Comparison of ENCODE assay signal across 11 cellular contexts in the genomic region with DNA sequence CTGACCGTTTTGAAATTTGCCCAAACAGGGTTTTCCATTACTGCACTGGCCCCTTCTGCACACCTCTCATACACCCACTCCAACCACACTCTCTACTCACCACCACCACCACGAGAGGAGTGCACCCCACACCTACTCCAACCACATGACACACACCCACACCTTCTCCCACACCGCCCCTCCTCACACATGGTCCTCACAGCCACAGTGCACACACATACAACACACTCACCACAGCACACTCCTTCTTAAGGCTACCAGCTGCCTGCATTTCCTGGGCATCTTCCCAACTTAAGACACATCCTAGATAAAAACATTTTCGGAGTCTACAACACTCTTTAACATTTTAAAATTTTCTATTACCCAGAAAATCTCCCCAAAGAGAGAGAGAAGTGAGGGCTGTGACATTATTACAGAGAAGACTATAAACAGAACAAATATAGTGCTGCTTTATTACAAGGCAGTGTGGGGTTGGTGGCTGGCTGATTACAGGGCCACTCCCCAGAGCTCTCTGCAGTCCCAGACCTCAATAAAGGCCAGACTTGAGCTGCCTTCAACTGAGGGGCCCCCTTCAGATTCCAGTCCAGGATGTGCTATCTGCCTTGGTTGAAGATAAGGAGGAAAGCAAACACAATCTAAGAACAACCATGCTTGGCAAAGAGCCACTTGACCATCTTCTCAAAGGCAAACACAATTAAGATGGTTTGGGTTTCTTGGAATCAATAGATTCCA. TPM values are rescaled to one million over a fixed set of nuclear protein-coding genes. Genes with fewer than 3 reads are reported as not detected.
A peak's percentile ranks its signal among the peaks of the same experiment; 100 is the strongest.
DNase-seq lines count a peak whose midpoint lies in the region; ATAC-seq, FAIRE-seq and TF ChIP-seq lines count a peak whose summit lies in the region.
"Had no signal": no experiment of that assay in that cellular context is flagged by ENCODE, and none has a peak within 500 bp of the region (broad histone marks: within the 10 kb centered on the region; RNA-seq: fewer than 3 reads in every experiment).

No MANE protein-coding gene starts in this region.

- no peaks in the 10 kb centered on the region for H3K27me3 ChIP-seq in Caco-2 (replicated peaks; ENCODE audit: control insufficient read depth, insufficient read depth, low read length)
- no peaks in the 10 kb centered on the region for H3K27me3 ChIP-seq in colonic mucosa

- peaks cover 73% of the 10 kb centered on the region for H3K4me1 ChIP-seq in Caco-2
- peaks cover 17% of the 10 kb centered on the region for H3K4me1 ChIP-seq in colonic mucosa

- H3K36me3 Mint-ChIP-seq in Caco-2 (ENCODE audit: insufficient read depth, unreplicated experiment), result peaks cover 6% of the 10 kb centered on the region
- H3K36me3 Mint-ChIP-seq in nephron progenitor cell (ENCODE audit: low read depth), result no peaks in the 10 kb centered on the region

- BruUV-seq in Caco-2 (replicated peaks; lab: Mats Ljungman, UMichigan), result no TSS peak

- H3K36me3 ChIP-seq in Caco-2 (ENCODE audit: control insufficient read depth, insufficient read depth, low read length), result no peaks in the 10 kb centered on the region
- H3K36me3 ChIP-seq in colonic mucosa, result no peaks in the 10 kb centered on the region

- TF ChIP-seq CTCF in Caco-2 (IDR thresholded peaks at IDR 0.05; ENCODE audit: insufficient read depth in 1 of 2, low read depth in 1 of 2, low read length in 1 of 2, severe bottlenecking in 1 of 2, unreplicated experiment in 1 of 2), result no peak
- no peak for TF ChIP-seq CTCF in NB4 (IDR thresholded peaks at IDR 0.05; ENCODE audit: low read depth, low read length)
- TF ChIP-seq CTCF in colonic mucosa (IDR thresholded peaks at IDR 0.05), result no peak
- no peak for TF ChIP-seq CTCF in nephron progenitor cell (IDR thresholded peaks at IDR 0.05)

- intact Hi-C loops in Caco-2 (cut with micrococcal nuclease; ENCODE audit: unreplicated experiment), result loop anchor here (1.0 kb wide), 2 partner anchors 31 to 51 kb away; no protein-coding TSS in a partner anchor
- intact Hi-C loops in colonic mucosa (cut with DNase I), result loop anchor here (5.0 kb wide), 1 partner anchor 67 kb away; no protein-coding TSS in a partner anchor

- H3K27ac Mint-ChIP-seq in Caco-2 (ENCODE audit: unreplicated experiment) (peak overlapping the region; percentile 25), nephron progenitor cell (peak overlapping the region; percentile 5)

- H3K9me3 Mint-ChIP-seq in Caco-2 (ENCODE audit: unreplicated experiment), result no peaks in the 10 kb centered on the region
- no peaks in the 10 kb centered on the region for H3K9me3 Mint-ChIP-seq in nephron progenitor cell

- DNase-seq in Caco-2 (peak; percentile 74 to 92), NB4 (ENCODE audit: low read depth) (peak; percentile 39), colonic mucosa (peak; percentile 84), nephron progenitor cell (no peak), HTR-8/SVneo (ENCODE audit: insufficient read length, low spot score) (no peak), NCI-H526 treated with DMSO at 0.1 percent for 48 hours (lab: John Stamatoyannopoulos, UW) (no peak)
- DNase-seq: activated effector memory CD4-positive, alpha-beta T cell treated with Interleukin-2 at 50 U/mL for 16 hours; foreskin melanocyte; NCI-H1436 treated with DMSO at 0.1 percent for 48 hours had no signal

- peak overlapping the region; percentile 36 to 78 for H3K9ac ChIP-seq in colonic mucosa (ENCODE audit: low read depth in 2 of 2, low read length in 2 of 2)

- no peak for TF ChIP-seq POLR2A in NB4 (IDR thresholded peaks at IDR 0.05; ENCODE audit: extremely low read depth, insufficient read length)

- POLR2A ChIA-PET in Caco-2 (lab: Charles Lee), result interaction anchor here (0.5 to 1.2 kb wide), 5 partner anchors 14 to 725 kb away, joined by 3 read pairs; partner anchors contain the start of gene DNPEP

- peaks cover 58% of the 10 kb centered on the region for H3K4me1 Mint-ChIP-seq in Caco-2 (ENCODE audit: low read depth, unreplicated experiment)
- H3K4me1 Mint-ChIP-seq in nephron progenitor cell, result peaks cover 6% of the 10 kb centered on the region

- H3K27me3 Mint-ChIP-seq in Caco-2 (ENCODE audit: insufficient read depth, unreplicated experiment), result no peaks in the 10 kb centered on the region
- H3K27me3 Mint-ChIP-seq in nephron progenitor cell (ENCODE audit: low read depth, poor library complexity), result peaks cover 16% of the 10 kb centered on the region

- no peak for FAIRE-seq in HTR-8/SVneo (lab: Jason Lieb, UNC)

- ATAC-seq in GM19328 (IDR thresholded peaks at IDR 0.05; ENCODE audit: unreplicated experiment) (no peak), GM18867 (IDR thresholded peaks at IDR 0.05; ENCODE audit: unreplicated experiment) (no peak)

- peak overlapping the region; percentile 81 for H3K27ac ChIP-seq in colonic mucosa

- no peak overlapping the region for H3K4me3 ChIP-seq in Caco-2 (ENCODE audit: low read depth, low read length)
- H3K4me3 ChIP-seq in NB4 (ENCODE audit: low read depth, low read length), result no peak overlapping the region
- H3K4me3 ChIP-seq in colonic mucosa, result no peak overlapping the region

- CTCF ChIA-PET in Caco-2 (lab: Charles Lee), result interaction anchor here (0.5 to 3.4 kb wide), 12 partner anchors 20 to 171 kb away, joined by 3 to 20 read pairs (median 5); no protein-coding TSS in a partner anchor

- H3K4me3 Mint-ChIP-seq in Caco-2 (ENCODE audit: unreplicated experiment) (peak overlapping the region; percentile 53), nephron progenitor cell (no peak overlapping the region)

- H3K9me3 ChIP-seq in Caco-2, result no peaks in the 10 kb centered on the region
- H3K9me3 ChIP-seq in colonic mucosa, result no peaks in the 10 kb centered on the region

RNA-seq across cellular contexts. Expression of gene NHEJ1, which starts 36.1 kb away (rescaled TPM):
- total RNA-seq in Caco-2 (2022) (28.5 and 29.6 TPM in 2 replicates), colonic mucosa (10 to 100 TPM; 30.7 to 51.1 TPM)

RNA-seq across cellular contexts. Expression of gene SLC23A3, which starts 45.3 kb away (rescaled TPM):
- total RNA-seq in Caco-2 (2022), result 6.5 and 7.1 TPM in 2 replicates
- total RNA-seq in colonic mucosa, result 10 to 100 TPM in 1 of 2 donors, 1 to 10 TPM in 1; 4.7 to 13.8 TPM

RNA-seq across cellular contexts. Expression of gene CNPPD1, which starts 52.2 kb away (rescaled TPM):
- total RNA-seq in Caco-2 (2022) (59.3 and 62.9 TPM in 2 replicates), colonic mucosa (10 to 100 TPM; 80.7 to 98.2 TPM)

RNA-seq across cellular contexts. Expression of gene RETREG2, which starts 53.5 kb away (rescaled TPM):
- 59.5 and 62.0 TPM in 2 replicates for total RNA-seq in Caco-2 (2022)
- total RNA-seq in colonic mucosa, result 100 to 1,000 TPM in 1 of 2 donors, 10 to 100 TPM in 1; 94.4 to 116 TPM

Comparison
In these comparisons a context has a peak if more than half of its experiments do, and no peak if none do; other contexts are left out.
1. DNase-seq: peak in Caco-2 (2 of 2), NB4 (single experiment) and colonic mucosa (single experiment); none in nephron progenitor cell (single experiment), HTR-8/SVneo (single experiment) and NCI-H526 treated with DMSO at 0.1 percent for 48 hours (single experiment).